In genomic region chr15:29115093-29115991, GRCh38 we compare ENCODE assay signal across 11 cellular contexts.
A peak's percentile ranks its signal among the peaks of the same experiment; 100 is the strongest.
DNase-seq lines count a peak whose midpoint lies in the region; ATAC-seq and TF ChIP-seq lines count a peak whose summit lies in the region.
"Had no signal": no experiment of that assay in that cellular context is flagged by ENCODE, and none has a peak within 500 bp of the region (broad histone marks: within the 10 kb centered on the region; RNA-seq: fewer than 3 reads in every experiment).

No MANE protein-coding gene starts in this region.

- peak overlapping the region in 6 of 11 experiments; percentile 33 to 61 (median 58); a peak in 10 of 22 replicates for H3K27ac ChIP-seq in BLaER1 treated with 17β-estradiol and CSF1 and Interleukin-3, amounts not matched to agents 10 nM and 100 nM
- H3K27ac ChIP-seq in RWPE1 (no peak overlapping the region), fibroblast of lung (ENCODE audit: insufficient read depth, low read length) (no peak overlapping the region)

- TF ChIP-seq CTCF in RWPE1 (conservative IDR thresholded peaks at IDR 0.05; ENCODE audit: low read depth) (peak; percentile 26), fibroblast of lung (conservative IDR thresholded peaks at IDR 0.05 in 1 of 2, IDR thresholded peaks at IDR 0.05 in 1 of 2; ENCODE audit: low read depth in 1 of 2, low read length in 2 of 2) (peak in 1 of 2 donors; percentile 52), osteocyte (IDR thresholded peaks at IDR 0.05) (peak; percentile 71)

- no peak for ATAC-seq in GM21737 (IDR thresholded peaks at IDR 0.05; ENCODE audit: unreplicated experiment)
- ATAC-seq in GM21423 (IDR thresholded peaks at IDR 0.05; ENCODE audit: unreplicated experiment) = no peak

- H3K9ac ChIP-seq in BLaER1 treated with 17β-estradiol and CSF1 and Interleukin-3, amounts not matched to agents 10 nM and 100 nM = peak overlapping the region; percentile 37 to 79 (median 68)
- no peak overlapping the region for H3K9ac ChIP-seq in fibroblast of lung (ENCODE audit: insufficient read depth, low read length)

- no peaks in the 10 kb centered on the region for H3K9me3 Mint-ChIP-seq in osteocyte (ENCODE audit: unreplicated experiment)
- H3K9me3 Mint-ChIP-seq: activated naive CD4-positive, alpha-beta T cell treated with anti-CD3 and anti-CD28 coated beads, Interleukin-2, amount 50 U/mL, for 72 hours had no signal

- H3K27ac Mint-ChIP-seq in osteocyte (ENCODE audit: unreplicated experiment) = no peak overlapping the region
- H3K27ac Mint-ChIP-seq: activated naive CD4-positive, alpha-beta T cell treated with anti-CD3 and anti-CD28 coated beads, Interleukin-2, amount 50 U/mL, for 72 hours had no signal

- peaks cover 11% of the 10 kb centered on the region for H3K4me1 Mint-ChIP-seq in osteocyte (ENCODE audit: unreplicated experiment)

- DNase-seq in RWPE1 (ENCODE audit: low spot score) (no peak), fibroblast of lung (ENCODE audit: low read depth in 2 of 2) (peak in 1 of 2 donors; percentile 6), osteocyte (ENCODE audit: extremely low spot score, unreplicated experiment) (no peak), NCI-H1092 (lab: John Stamatoyannopoulos, UW) (no peak), NCI-H526 treated with DMSO at 0.1 percent for 48 hours (lab: John Stamatoyannopoulos, UW) (no peak)
- DNase-seq: NCI-H146, small intestine had no signal

- no peaks in the 10 kb centered on the region for H3K9me3 ChIP-seq in BLaER1 treated with 17β-estradiol and CSF1 and Interleukin-3, amounts not matched to agents 10 nM and 100 nM (replicated peaks in 1 of 11)
- no peaks in the 10 kb centered on the region for H3K9me3 ChIP-seq in fibroblast of lung (ENCODE audit: control insufficient read depth, insufficient read depth, low read depth, low read length)

- peak overlapping the region; percentile 48 to 72 (median 62) for H3K4me3 ChIP-seq in BLaER1 treated with 17β-estradiol and CSF1 and Interleukin-3, amounts not matched to agents 10 nM and 100 nM
- peak overlapping the region in 2 of 4 experiments; percentile 30 to 36 for H3K4me3 ChIP-seq in fibroblast of lung (replicated peaks in 1 of 4; ENCODE audit: control extremely low read depth in 1 of 4, insufficient read depth in 1 of 4, low read depth in 3 of 4, low read length in 4 of 4)

- H4K20me1 ChIP-seq in BLaER1 treated with 17β-estradiol and CSF1 and Interleukin-3, amounts not matched to agents 10 nM and 100 nM = peaks cover 0 to 17% (median 0%) of the 10 kb centered on the region in 11 experiments; a peak in 5 of 22 replicates
- H4K20me1 ChIP-seq in fibroblast of lung (ENCODE audit: control insufficient read depth, extremely low read depth, insufficient read depth, low read length) = no peaks in the 10 kb centered on the region

- peak overlapping the region; percentile 90 to 99 (median 98) for H3K4me2 ChIP-seq in BLaER1 treated with 17β-estradiol and CSF1 and Interleukin-3, amounts not matched to agents 10 nM and 100 nM
- H3K4me2 ChIP-seq in fibroblast of lung (ENCODE audit: extremely low read depth, insufficient read depth, low read length) = peak overlapping the region; percentile 23

- POLR2A ChIA-PET in RWPE1 (lab: Yijun Ruan, JAX; ENCODE audit: low non-redundant PET) = no interaction called here

- CTCF ChIA-PET in RWPE1 (lab: Yijun Ruan, JAX) = interaction anchor here (0.5 to 0.7 kb wide), 2 partner anchors 33 to 157 kb away, joined by 3 to 4 read pairs; no protein-coding TSS in a partner anchor

- H3K79me2 ChIP-seq in fibroblast of lung (ENCODE audit: control insufficient read depth, insufficient read depth, low read length) = no peaks in the 10 kb centered on the region

- H3K27me3 ChIP-seq in BLaER1 treated with 17β-estradiol and CSF1 and Interleukin-3, amounts not matched to agents 10 nM and 100 nM = peaks cover 0 to 10% (median 0%) of the 10 kb centered on the region in 11 experiments; a peak in 5 of 22 replicates
- H3K27me3 ChIP-seq in fibroblast of lung (ENCODE audit: control insufficient read depth, insufficient read depth, low read length) = no peaks in the 10 kb centered on the region

- H3K36me3 Mint-ChIP-seq in osteocyte (ENCODE audit: unreplicated experiment) = no peaks in the 10 kb centered on the region
- H3K36me3 Mint-ChIP-seq: activated naive CD4-positive, alpha-beta T cell treated with anti-CD3 and anti-CD28 coated beads, Interleukin-2, amount 50 U/mL, for 72 hours had no signal

- peaks cover 3 to 19% (median 12%) of the 10 kb centered on the region in 10 experiments; a peak in 16 of 20 replicates for H3K4me1 ChIP-seq in BLaER1 treated with 17β-estradiol and CSF1 and Interleukin-3, amounts not matched to agents 10 nM and 100 nM
- no peaks in the 10 kb centered on the region for H3K4me1 ChIP-seq in fibroblast of lung (ENCODE audit: control insufficient read depth, extremely low read depth, insufficient read depth, low read length)

- H3K4me3 Mint-ChIP-seq in osteocyte (ENCODE audit: unreplicated experiment) = peak overlapping the region; percentile 66

- H3K27me3 Mint-ChIP-seq in osteocyte (ENCODE audit: unreplicated experiment) = no peaks in the 10 kb centered on the region

- H2AFZ ChIP-seq in fibroblast of lung (ENCODE audit: low read length) = no peak overlapping the region

- no peaks in the 10 kb centered on the region for H3K36me3 ChIP-seq in BLaER1 treated with 17β-estradiol and CSF1 and Interleukin-3, amounts not matched to agents 10 nM and 100 nM
- no peaks in the 10 kb centered on the region for H3K36me3 ChIP-seq in fibroblast of lung (ENCODE audit: control insufficient read depth, insufficient read depth, low read length)

Comparison
In these comparisons a context has a peak if more than half of its experiments do, and no peak if none do; other contexts are left out.
1. H3K27ac ChIP-seq: peak in BLaER1 treated with 17β-estradiol and CSF1 and Interleukin-3, amounts not matched to agents 10 nM and 100 nM (6 of 11); none in RWPE1 (single experiment) and fibroblast of lung (single experiment).